In genomic region chr17:78840780-78841611, GRCh38 we compare ENCODE assay signal across 1 cellular context.
A peak's percentile ranks its signal among the peaks of the same experiment; 100 is the strongest.
TF ChIP-seq lines count a peak whose summit lies in the region.

TSS of gene USP36 (minus strand) at chr17:78840814. CDS start at chr17:78836363, 4,451 bp downstream.

TF ChIP-seq in GM12878, 131 proteins besides CTCF, POLR2A, EP300 and RAD21 (continued from another document and continues in another):
- TF ChIP-seq ZBTB33 (IDR thresholded peaks at IDR 0.05), result peak; percentile 99
- TF ChIP-seq ZNF384 (IDR thresholded peaks at IDR 0.05; ENCODE audit: borderline replicate concordance, low read depth, low read length), result no peak
- no peak for TF ChIP-seq CEBPB (IDR thresholded peaks at IDR 0.05; ENCODE audit: borderline replicate concordance in 1 of 2, low read depth in 2 of 2, low read length in 2 of 2)
- peak; percentile 79; the same call in 1 of the 2 replicates for TF ChIP-seq SIN3A (IDR thresholded peaks at IDR 0.05; ENCODE audit: low read depth, low read length)
- peak; percentile 95 for TF ChIP-seq NFXL1 (IDR thresholded peaks at IDR 0.05; ENCODE audit: borderline replicate concordance)
- no peak for TF ChIP-seq ETV6 (conservative IDR thresholded peaks at IDR 0.05 in 1 of 2, IDR thresholded peaks at IDR 0.05 in 1 of 2; ENCODE audit: borderline replicate concordance in 1 of 2, low read depth in 1 of 2)
- peak; percentile 77 for TF ChIP-seq PKNOX1 (IDR thresholded peaks at IDR 0.05)
- TF ChIP-seq IKZF1 (conservative IDR thresholded peaks at IDR 0.05), result peak; percentile 83
- TF ChIP-seq, protein P1, sequence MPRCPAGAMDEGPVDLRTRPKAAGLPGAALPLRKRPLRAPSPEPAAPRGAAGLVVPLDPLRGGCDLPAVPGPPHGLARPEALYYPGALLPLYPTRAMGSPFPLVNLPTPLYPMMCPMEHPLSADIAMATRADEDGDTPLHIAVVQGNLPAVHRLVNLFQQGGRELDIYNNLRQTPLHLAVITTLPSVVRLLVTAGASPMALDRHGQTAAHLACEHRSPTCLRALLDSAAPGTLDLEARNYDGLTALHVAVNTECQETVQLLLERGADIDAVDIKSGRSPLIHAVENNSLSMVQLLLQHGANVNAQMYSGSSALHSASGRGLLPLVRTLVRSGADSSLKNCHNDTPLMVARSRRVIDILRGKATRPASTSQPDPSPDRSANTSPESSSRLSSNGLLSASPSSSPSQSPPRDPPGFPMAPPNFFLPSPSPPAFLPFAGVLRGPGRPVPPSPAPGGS (IDR thresholded peaks at IDR 0.05; ENCODE audit: borderline replicate concordance, insufficient read depth, low read depth, low read length, poor library complexity, severe bottlenecking), result no peak
- no peak for TF ChIP-seq PAX5 (IDR thresholded peaks at IDR 0.05; ENCODE audit: borderline replicate concordance, low read depth, low read length)
- TF ChIP-seq TBL1XR1 (IDR thresholded peaks at IDR 0.05; ENCODE audit: low read depth, low read length), result peak; percentile 49; the same call in 1 of the 2 replicates
- TF ChIP-seq EGR1 (IDR thresholded peaks at IDR 0.05; ENCODE audit: borderline replicate concordance in 1 of 2, low read depth in 2 of 2, low read length in 2 of 2), result peak in 1 of 2 experiments; percentile 92; a peak in 1 of 3 replicates
- peak; percentile 71 for TF ChIP-seq MYC (IDR thresholded peaks at IDR 0.05; ENCODE audit: insufficient read depth, insufficient read length, insufficient replicate concordance, low read length, severe bottlenecking)
- peak; percentile 90 for TF ChIP-seq TAF1 (IDR thresholded peaks at IDR 0.05; ENCODE audit: borderline replicate concordance, low read depth, low read length)
- no peak for TF ChIP-seq SREBF1 (IDR thresholded peaks at IDR 0.05; ENCODE audit: low read length)
- peak; percentile 91 for TF ChIP-seq TCF3 (IDR thresholded peaks at IDR 0.05; ENCODE audit: borderline replicate concordance, insufficient read depth, low read depth, low read length)
- TF ChIP-seq CBFB (IDR thresholded peaks at IDR 0.05; ENCODE audit: low read depth), result peak; percentile 26; the same call in 1 of the 2 replicates
- no peak; the same call in 1 of the 2 replicates for TF ChIP-seq ZNF24 (IDR thresholded peaks at IDR 0.05)
- TF ChIP-seq BRCA1 (IDR thresholded peaks at IDR 0.05; ENCODE audit: low read depth, low read length), result no peak
- no peak; the same call in 1 of the 2 replicates for TF ChIP-seq ATF3 (IDR thresholded peaks at IDR 0.05; ENCODE audit: borderline replicate concordance, extremely low read depth, low read depth, low read length)
- TF ChIP-seq IKZF2 (IDR thresholded peaks at IDR 0.05), result peak; percentile 57 to 64; a peak in 3 of 4 replicates
- peak; percentile 78 for TF ChIP-seq USF1 (IDR thresholded peaks at IDR 0.05; ENCODE audit: borderline replicate concordance, extremely low read length, insufficient read depth, low read depth, low read length)
- TF ChIP-seq, protein P2, sequence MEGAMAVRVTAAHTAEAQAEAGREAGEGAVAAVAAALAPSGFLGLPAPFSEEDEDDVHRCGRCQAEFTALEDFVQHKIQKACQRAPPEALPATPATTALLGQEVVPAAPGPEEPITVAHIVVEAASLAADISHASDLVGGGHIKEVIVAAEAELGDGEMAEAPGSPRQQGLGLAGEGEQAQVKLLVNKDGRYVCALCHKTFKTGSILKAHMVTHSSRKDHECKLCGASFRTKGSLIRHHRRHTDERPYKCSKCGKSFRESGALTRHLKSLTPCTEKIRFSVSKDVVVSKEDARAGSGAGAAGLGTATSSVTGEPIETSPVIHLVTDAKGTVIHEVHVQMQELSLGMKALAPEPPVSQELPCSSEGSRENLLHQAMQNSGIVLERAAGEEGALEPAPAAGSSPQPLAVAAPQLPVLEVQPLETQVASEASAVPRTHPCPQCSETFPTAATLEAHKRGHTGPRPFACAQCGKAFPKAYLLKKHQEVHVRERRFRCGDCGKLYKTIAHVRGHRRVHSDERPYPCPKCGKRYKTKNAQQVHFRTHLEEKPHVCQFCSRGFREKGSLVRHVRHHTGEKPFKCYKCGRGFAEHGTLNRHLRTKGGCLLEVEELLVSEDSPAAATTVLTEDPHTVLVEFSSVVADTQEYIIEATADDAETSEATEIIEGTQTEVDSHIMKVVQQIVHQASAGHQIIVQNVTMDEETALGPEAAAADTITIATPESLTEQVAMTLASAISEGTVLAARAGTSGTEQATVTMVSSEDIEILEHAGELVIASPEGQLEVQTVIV (IDR thresholded peaks at IDR 0.05; ENCODE audit: borderline replicate concordance, partially characterized antibody), result peak; percentile 95
- TF ChIP-seq IRF4 (IDR thresholded peaks at IDR 0.05; ENCODE audit: low read depth, low read length), result no peak
- TF ChIP-seq, protein P3, sequence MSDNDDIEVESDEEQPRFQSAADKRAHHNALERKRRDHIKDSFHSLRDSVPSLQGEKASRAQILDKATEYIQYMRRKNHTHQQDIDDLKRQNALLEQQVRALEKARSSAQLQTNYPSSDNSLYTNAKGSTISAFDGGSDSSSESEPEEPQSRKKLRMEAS (IDR thresholded peaks at IDR 0.05; ENCODE audit: low read depth, low read length), result peak; percentile 98
- peak; percentile 96 for TF ChIP-seq PML (IDR thresholded peaks at IDR 0.05; ENCODE audit: low read length)
- peak; percentile 60 for TF ChIP-seq NR2C1 (IDR thresholded peaks at IDR 0.05)
- peak; percentile 65; the same call in 1 of the 2 replicates for TF ChIP-seq RFX5 (IDR thresholded peaks at IDR 0.05; ENCODE audit: low read depth, low read length)
- no peak for TF ChIP-seq CHD1 (IDR thresholded peaks at IDR 0.05; ENCODE audit: low read depth, low read length)
- no peak; the same call in 1 of the 2 replicates for TF ChIP-seq STAT1 (conservative IDR thresholded peaks at IDR 0.05)
- TF ChIP-seq WRNIP1 (IDR thresholded peaks at IDR 0.05; ENCODE audit: borderline replicate concordance, low read depth, low read length), result no peak
- TF ChIP-seq, protein P4, sequence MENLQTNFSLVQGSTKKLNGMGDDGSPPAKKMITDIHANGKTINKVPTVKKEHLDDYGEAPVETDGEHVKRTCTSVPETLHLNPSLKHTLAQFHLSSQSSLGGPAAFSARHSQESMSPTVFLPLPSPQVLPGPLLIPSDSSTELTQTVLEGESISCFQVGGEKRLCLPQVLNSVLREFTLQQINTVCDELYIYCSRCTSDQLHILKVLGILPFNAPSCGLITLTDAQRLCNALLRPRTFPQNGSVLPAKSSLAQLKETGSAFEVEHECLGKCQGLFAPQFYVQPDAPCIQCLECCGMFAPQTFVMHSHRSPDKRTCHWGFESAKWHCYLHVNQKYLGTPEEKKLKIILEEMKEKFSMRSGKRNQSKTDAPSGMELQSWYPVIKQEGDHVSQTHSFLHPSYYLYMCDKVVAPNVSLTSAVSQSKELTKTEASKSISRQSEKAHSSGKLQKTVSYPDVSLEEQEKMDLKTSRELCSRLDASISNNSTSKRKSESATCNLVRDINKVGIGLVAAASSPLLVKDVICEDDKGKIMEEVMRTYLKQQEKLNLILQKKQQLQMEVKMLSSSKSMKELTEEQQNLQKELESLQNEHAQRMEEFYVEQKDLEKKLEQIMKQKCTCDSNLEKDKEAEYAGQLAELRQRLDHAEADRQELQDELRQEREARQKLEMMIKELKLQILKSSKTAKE (IDR thresholded peaks at IDR 0.05; ENCODE audit: low read depth, poor library complexity, severe bottlenecking), result no peak
- peak; percentile 44; the same call in 1 of the 2 replicates for TF ChIP-seq YY1 (IDR thresholded peaks at IDR 0.05; ENCODE audit: low read depth, low read length)
- TF ChIP-seq JUNB (IDR thresholded peaks at IDR 0.05), result no peak
- TF ChIP-seq SIX5 (IDR thresholded peaks at IDR 0.05; ENCODE audit: low read depth, low read length, severe bottlenecking), result no peak
- no peak for TF ChIP-seq ZBTB11 (CRISPR knock-in tag; IDR thresholded peaks at IDR 0.05)
- peak; percentile 71; the same call in 1 of the 2 replicates for TF ChIP-seq TCF12 (IDR thresholded peaks at IDR 0.05; ENCODE audit: low read depth, low read length)
- TF ChIP-seq MTA3 (IDR thresholded peaks at IDR 0.05; ENCODE audit: borderline replicate concordance, low read length), result no peak
- no peak for TF ChIP-seq KDM1A (IDR thresholded peaks at IDR 0.05; ENCODE audit: borderline replicate concordance)
- TF ChIP-seq SP1 (IDR thresholded peaks at IDR 0.05; ENCODE audit: low read depth, low read length), result peak; percentile 95
- TF ChIP-seq, protein P5, sequence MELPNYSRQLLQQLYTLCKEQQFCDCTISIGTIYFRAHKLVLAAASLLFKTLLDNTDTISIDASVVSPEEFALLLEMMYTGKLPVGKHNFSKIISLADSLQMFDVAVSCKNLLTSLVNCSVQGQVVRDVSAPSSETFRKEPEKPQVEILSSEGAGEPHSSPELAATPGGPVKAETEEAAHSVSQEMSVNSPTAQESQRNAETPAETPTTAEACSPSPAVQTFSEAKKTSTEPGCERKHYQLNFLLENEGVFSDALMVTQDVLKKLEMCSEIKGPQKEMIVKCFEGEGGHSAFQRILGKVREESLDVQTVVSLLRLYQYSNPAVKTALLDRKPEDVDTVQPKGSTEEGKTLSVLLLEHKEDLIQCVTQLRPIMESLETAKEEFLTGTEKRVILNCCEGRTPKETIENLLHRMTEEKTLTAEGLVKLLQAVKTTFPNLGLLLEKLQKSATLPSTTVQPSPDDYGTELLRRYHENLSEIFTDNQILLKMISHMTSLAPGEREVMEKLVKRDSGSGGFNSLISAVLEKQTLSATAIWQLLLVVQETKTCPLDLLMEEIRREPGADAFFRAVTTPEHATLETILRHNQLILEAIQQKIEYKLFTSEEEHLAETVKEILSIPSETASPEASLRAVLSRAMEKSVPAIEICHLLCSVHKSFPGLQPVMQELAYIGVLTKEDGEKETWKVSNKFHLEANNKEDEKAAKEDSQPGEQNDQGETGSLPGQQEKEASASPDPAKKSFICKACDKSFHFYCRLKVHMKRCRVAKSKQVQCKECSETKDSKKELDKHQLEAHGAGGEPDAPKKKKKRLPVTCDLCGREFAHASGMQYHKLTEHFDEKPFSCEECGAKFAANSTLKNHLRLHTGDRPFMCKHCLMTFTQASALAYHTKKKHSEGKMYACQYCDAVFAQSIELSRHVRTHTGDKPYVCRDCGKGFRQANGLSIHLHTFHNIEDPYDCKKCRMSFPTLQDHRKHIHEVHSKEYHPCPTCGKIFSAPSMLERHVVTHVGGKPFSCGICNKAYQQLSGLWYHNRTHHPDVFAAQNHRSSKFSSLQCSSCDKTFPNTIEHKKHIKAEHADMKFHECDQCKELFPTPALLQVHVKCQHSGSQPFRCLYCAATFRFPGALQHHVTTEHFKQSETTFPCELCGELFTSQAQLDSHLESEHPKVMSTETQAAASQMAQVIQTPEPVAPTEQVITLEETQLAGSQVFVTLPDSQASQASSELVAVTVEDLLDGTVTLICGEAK (IDR thresholded peaks at IDR 0.05; ENCODE audit: borderline replicate concordance), result peak; percentile 50; the same call in 1 of the 2 replicates
- peak; percentile 34 for TF ChIP-seq RUNX3 (IDR thresholded peaks at IDR 0.05; ENCODE audit: low read length)
- peak; percentile 65; the same call in 1 of the 2 replicates for TF ChIP-seq JUND (IDR thresholded peaks at IDR 0.05; ENCODE audit: low read depth, low read length)
- peak; percentile 87 for TF ChIP-seq POLR2AphosphoS5 (IDR thresholded peaks at IDR 0.05; ENCODE audit: low read length)
- TF ChIP-seq POU2F2 (IDR thresholded peaks at IDR 0.05; ENCODE audit: borderline replicate concordance, low read depth, low read length), result no peak; the same call in 1 of the 3 replicates
